Comparison of ENCODE assay signal across 19 cellular contexts in genomic region chr17:56887552-56888467, GRCh38. TPM values are rescaled to one million over a fixed set of nuclear protein-coding genes. Genes with fewer than 3 reads are reported as not detected.
DNase-seq lines count a peak whose midpoint lies in the region; ATAC-seq and TF ChIP-seq lines count a peak whose summit lies in the region.
"Had no signal": no experiment of that assay in that cellular context is flagged by ENCODE, and none has a peak within 500 bp of the region (broad histone marks: within the 10 kb centered on the region; RNA-seq: fewer than 3 reads in every experiment).

No MANE protein-coding gene starts in this region.

- peaks cover 73% of the 10 kb centered on the region for H3K36me3 Mint-ChIP-seq in activated T-helper 17 cell treated with anti-CD3 and anti-CD28 coated beads, Interleukin-2, amount 50 U/mL, for 72 hours (ENCODE audit: low read depth)
- H3K36me3 Mint-ChIP-seq in natural killer cell: peaks cover 8% of the 10 kb centered on the region

- no peaks in the 10 kb centered on the region for H3K27me3 Mint-ChIP-seq in activated T-helper 17 cell treated with anti-CD3 and anti-CD28 coated beads, Interleukin-2, amount 50 U/mL, for 72 hours
- H3K27me3 Mint-ChIP-seq in natural killer cell (ENCODE audit: low read depth in 2 of 2): no peaks in the 10 kb centered on the region
- H3K27me3 Mint-ChIP-seq: activated naive CD8-positive, alpha-beta T cell treated with anti-CD3 and anti-CD28 coated beads for 36 hours had no signal

- H3K27ac Mint-ChIP-seq in activated T-helper 17 cell treated with anti-CD3 and anti-CD28 coated beads, Interleukin-2, amount 50 U/mL, for 72 hours: peak overlapping the region; percentile 84
- H3K27ac Mint-ChIP-seq in natural killer cell: no peak overlapping the region
- H3K27ac Mint-ChIP-seq: activated naive CD8-positive, alpha-beta T cell treated with anti-CD3 and anti-CD28 coated beads for 36 hours had no signal

- intact Hi-C loops in left colon (cut with DNase I, micrococcal nuclease) (no loop called here), natural killer cell (cut with micrococcal nuclease) (no loop called here)

- TF ChIP-seq CTCF in omental fat pad (IDR thresholded peaks at IDR 0.05) (no peak), GM13976 (IDR thresholded peaks at IDR 0.05; ENCODE audit: borderline replicate concordance, control extremely low read depth, extremely low read depth, insufficient read depth, missing control alignments) (no peak), natural killer cell (IDR thresholded peaks at IDR 0.05) (no peak)

- peaks cover 3% of the 10 kb centered on the region for H3K9me3 Mint-ChIP-seq in activated T-helper 17 cell treated with anti-CD3 and anti-CD28 coated beads, Interleukin-2, amount 50 U/mL, for 72 hours
- no peaks in the 10 kb centered on the region for H3K9me3 Mint-ChIP-seq in natural killer cell

- in situ Hi-C loops in GM13976 (cut with MboI; ENCODE audit: low sequenced_read_pairs, unreplicated experiment): no loop called here

- peak; percentile 32 for DNase-seq in EL
- DNase-seq in HT-29 (ENCODE audit: low spot score): peak; percentile 9
- DNase-seq in left colon: no peak
- DNase-seq in omental fat pad (ENCODE audit: low spot score): no peak
- no peak for DNase-seq in GM13976 (ENCODE audit: low spot score)
- DNase-seq in natural killer cell: no peak
- no peak for DNase-seq in NCI-H2171 treated with DMSO at 0.1 percent for 48 hours (lab: John Stamatoyannopoulos, UW)
- DNase-seq: activated CD4-positive, CD25-positive, alpha-beta regulatory T cell treated with anti-CD3 and anti-CD28 coated beads, Interleukin-2, amount 50 U/mL, for 72 hours; activated naive CD8-positive, alpha-beta T cell treated with anti-CD3 and anti-CD28 coated beads for 36 hours; BE2C; DMS 273 treated with DMSO at 0.1 percent for 48 hours; Karpas-422; NCI-H1417; NCI-H345; SHP77 treated with DMSO at 0.1 percent for 48 hours; stimulated activated CD4-positive, alpha-beta T cell treated with anti-CD3 and anti-CD28 coated beads, Interleukin-4, amount 100 ng/mL, for 4 hours; tibial artery had no signal

- H3K4me3 Mint-ChIP-seq in activated T-helper 17 cell treated with anti-CD3 and anti-CD28 coated beads, Interleukin-2, amount 50 U/mL, for 72 hours: no peak overlapping the region
- no peak overlapping the region for H3K4me3 Mint-ChIP-seq in natural killer cell
- H3K4me3 Mint-ChIP-seq: activated naive CD8-positive, alpha-beta T cell treated with anti-CD3 and anti-CD28 coated beads for 36 hours had no signal

- H3K4me1 Mint-ChIP-seq in activated T-helper 17 cell treated with anti-CD3 and anti-CD28 coated beads, Interleukin-2, amount 50 U/mL, for 72 hours: peaks cover 26% of the 10 kb centered on the region
- peaks cover 0 to 18% of the 10 kb centered on the region in 2 donors for H3K4me1 Mint-ChIP-seq in natural killer cell

- ATAC-seq in activated T-helper 17 cell treated with anti-CD3 and anti-CD28 coated beads, Interleukin-2, amount 50 U/mL, for 72 hours (replicated peaks): peak; percentile 47
- ATAC-seq in left colon: peak; percentile 49
- ATAC-seq in omental fat pad (ENCODE audit: low FRiP score): no peak
- no peak for ATAC-seq in natural killer cell
- ATAC-seq: left lobe of liver had no signal

RNA-seq across cellular contexts. Expression of gene TRIM25, which starts 26.0 kb away (rescaled TPM):
- 29.8 and 38.4 TPM in 2 replicates for total RNA-seq in HT-29 (2014; rRNA removed; shearing (Covaris generic))
- 100 to 1,000 TPM; 121 to 285 TPM for total RNA-seq in activated T-helper 17 cell treated with anti-CD3 and anti-CD28 coated beads, Interleukin-2, amount 50 U/mL, for 72 hours
- total RNA-seq in left colon: 100 to 1,000 TPM; 101 to 103 TPM
- total RNA-seq in omental fat pad: 100 to 1,000 TPM in 1 of 4 donors, 10 to 100 TPM in 3; 41.4 to 112 (median 78.6) TPM
- total RNA-seq in natural killer cell: 100 to 1,000 TPM in 1 of 3 donors, 10 to 100 TPM in 2; 50.4 to 100 (median 74.5) TPM

RNA-seq across cellular contexts. Expression of gene DGKE, which starts 53.9 kb away (rescaled TPM):
- total RNA-seq in HT-29 (2014; rRNA removed; shearing (Covaris generic)): 4.4 and 10.2 TPM in 2 replicates
- 10 to 100 TPM; 44.1 to 49.9 TPM for total RNA-seq in activated T-helper 17 cell treated with anti-CD3 and anti-CD28 coated beads, Interleukin-2, amount 50 U/mL, for 72 hours
- total RNA-seq in left colon (1 to 10 TPM; 7.6 to 9.2 TPM), omental fat pad (10 to 100 TPM in 1 of 4 donors, 1 to 10 TPM in 3; 5.9 to 19.4 (median 6.8) TPM), natural killer cell (10 to 100 TPM; 19.3 to 31.0 (median 29.5) TPM)

RNA-seq across cellular contexts. Expression of gene C17orf67, which starts 54.1 kb away (rescaled TPM):
- 0.81 and 1.7 TPM in 2 replicates for total RNA-seq in HT-29 (2014; rRNA removed; shearing (Covaris generic))
- 1 to 10 TPM; 5.0 to 5.6 TPM for total RNA-seq in activated T-helper 17 cell treated with anti-CD3 and anti-CD28 coated beads, Interleukin-2, amount 50 U/mL, for 72 hours
- total RNA-seq in left colon (1 to 10 TPM; 2.0 to 2.2 TPM), omental fat pad (1 to 10 TPM in 2 of 4 donors, under 1 TPM in 2; 0.44 to 5.4 (median 1.3) TPM), natural killer cell (1 to 10 TPM; 3.4 to 4.8 (median 3.5) TPM)

Comparison
In these comparisons a context has a peak if more than half of its experiments do, and no peak if none do; other contexts are left out.
1. DNase-seq: peak in EL (single experiment) and HT-29 (single experiment); none in left colon (0 of 2), omental fat pad (single experiment), GM13976 (single experiment), natural killer cell (single experiment) and NCI-H2171 treated with DMSO at 0.1 percent for 48 hours (single experiment).
2. ATAC-seq: peak in activated T-helper 17 cell treated with anti-CD3 and anti-CD28 coated beads, Interleukin-2, amount 50 U/mL, for 72 hours (single experiment) and left colon (single experiment); none in omental fat pad (single experiment) and natural killer cell (0 of 3).